Comparison of ENCODE assay signal across 8 cellular contexts in genomic region chr7:151057989-151058765, GRCh38. TPM values are rescaled to one million over a fixed set of nuclear protein-coding genes. Genes with fewer than 3 reads are reported as not detected.
DNase-seq lines count a peak whose midpoint lies in the region; ATAC-seq and TF ChIP-seq lines count a peak whose summit lies in the region.

No MANE protein-coding gene starts in this region.

- peaks cover 55% of the 10 kb centered on the region for H3K4me1 ChIP-seq in BLaER1
- H3K4me1 ChIP-seq in colonic mucosa, result peaks cover 24% of the 10 kb centered on the region

- H3K36me3 ChIP-seq in BLaER1, result peaks cover 21% of the 10 kb centered on the region
- H3K36me3 ChIP-seq in colonic mucosa, result no peaks in the 10 kb centered on the region

- H3K4me2 ChIP-seq in BLaER1, result peak overlapping the region; percentile 96

- H3K9me3 ChIP-seq in BLaER1 (no peaks in the 10 kb centered on the region), colonic mucosa (no peaks in the 10 kb centered on the region)

- peaks cover 29% of the 10 kb centered on the region for H4K20me1 ChIP-seq in BLaER1

- no peak for TF ChIP-seq CTCF in colonic mucosa (IDR thresholded peaks at IDR 0.05)

- ATAC-seq in GM19324 (IDR thresholded peaks at IDR 0.05; ENCODE audit: low FRiP score, unreplicated experiment) (peak; percentile 86), HG03460 (IDR thresholded peaks at IDR 0.05; ENCODE audit: unreplicated experiment) (peak; percentile 88)

- peak; percentile 92 for DNase-seq in NCI-H524 treated with DMSO at 0.1 percent for 48 hours (lab: John Stamatoyannopoulos, UW)
- peak; percentile 98 for DNase-seq in activated CD4-positive, alpha-beta T cell treated with anti-CD3 and anti-CD28 coated beads for 48 hours
- peak; percentile 99 for DNase-seq in colonic mucosa
- DNase-seq in stimulated activated CD4-positive, alpha-beta T cell treated with anti-CD3 and anti-CD28 coated beads, Interleukin-1b, Interleukin-23, amount 100 ng/mL, for 24 hours (ENCODE audit: low read depth in 4 of 4, low spot score in 1 of 4), result peak; percentile 87 to 96 (median 92)

- H3K4me3 ChIP-seq in BLaER1, result peak overlapping the region; percentile 89
- H3K4me3 ChIP-seq in colonic mucosa, result peak overlapping the region; percentile 46

- H3K27ac ChIP-seq in BLaER1 (peak overlapping the region; percentile 84), colonic mucosa (peak overlapping the region; percentile 96), layer of hippocampus (ENCODE audit: low read depth, low read length) (peak overlapping the region; percentile 100)

- intact Hi-C loops in colonic mucosa (cut with DNase I), result no loop called here

- H3K9ac ChIP-seq in BLaER1 (peak overlapping the region; percentile 87), colonic mucosa (ENCODE audit: low read depth in 2 of 2, low read length in 2 of 2) (peak overlapping the region; percentile 76 to 98)

- H3K27me3 ChIP-seq in BLaER1 (no peaks in the 10 kb centered on the region), colonic mucosa (no peaks in the 10 kb centered on the region), layer of hippocampus (ENCODE audit: control insufficient read depth, insufficient read depth, low read length) (no peaks in the 10 kb centered on the region)

RNA-seq across cellular contexts. Expression of gene CDK5, which starts 0.5 kb away (rescaled TPM):
- 10 to 100 TPM; 11.3 to 15.9 TPM for total RNA-seq in colonic mucosa

RNA-seq across cellular contexts. Expression of gene SLC4A2, which starts 1.2 kb away (rescaled TPM):
- 100 to 1,000 TPM in 1 of 2 donors, 10 to 100 TPM in 1; 76.7 to 169 TPM for total RNA-seq in colonic mucosa

RNA-seq across cellular contexts. Expression of gene ASIC3, which starts 9.8 kb away (rescaled TPM):
- 1 to 10 TPM; 1.0 to 2.2 TPM for total RNA-seq in colonic mucosa

RNA-seq across cellular contexts. Expression of gene FASTK, which starts 22.4 kb away (rescaled TPM):
- 100 to 1,000 TPM in 1 of 2 donors, 10 to 100 TPM in 1; 67.0 to 149 TPM for total RNA-seq in colonic mucosa

RNA-seq across cellular contexts. Expression of gene TMUB1, which starts 25.1 kb away (rescaled TPM):
- total RNA-seq in colonic mucosa, result 100 to 1,000 TPM in 1 of 2 donors, 10 to 100 TPM in 1; 73.4 to 103 TPM

Comparison
In these comparisons a context has a peak if more than half of its experiments do, and no peak if none do; other contexts are left out.
1. Peak in every context shown above with its lines: DNase-seq, ATAC-seq, H3K4me3 ChIP-seq and H3K27ac ChIP-seq.